In genomic region chr21:31115249-31115648, GRCh38 we compare ENCODE assay signal across 20 cellular contexts.
DNase-seq lines count a peak whose midpoint lies in the region; ATAC-seq and TF ChIP-seq lines count a peak whose summit lies in the region.
"Had no signal": no experiment of that assay in that cellular context is flagged by ENCODE, and none has a peak within 500 bp of the region (broad histone marks: within the 10 kb centered on the region; RNA-seq: fewer than 3 reads in every experiment).

No MANE protein-coding gene starts in this region.

- peak overlapping the region; percentile 21 to 86 (median 75) for H3K27ac Mint-ChIP-seq in CD4-positive, CD25-positive, alpha-beta regulatory T cell
- H3K27ac Mint-ChIP-seq in activated T-helper 1 cell treated with anti-CD3 and anti-CD28 coated beads, Interleukin-12 subunit alpha, Interleukin-12 subunit beta, Interleukin-2, Interleukin-4 antibody, amounts not matched to agents 30 ng/mL and 10 ng/mL and 1 ng/mL, durations not matched to agents 14 hours and 24 hours and 36 hours, result peak overlapping the region; percentile 68
- peak overlapping the region; percentile 41 for H3K27ac Mint-ChIP-seq in progenitor cell of endocrine pancreas

- H3K36me3 Mint-ChIP-seq in CD4-positive, CD25-positive, alpha-beta regulatory T cell, result peaks cover 19% of the 10 kb centered on the region
- peaks cover 39% of the 10 kb centered on the region for H3K36me3 Mint-ChIP-seq in activated T-helper 1 cell treated with anti-CD3 and anti-CD28 coated beads, Interleukin-12 subunit alpha, Interleukin-12 subunit beta, Interleukin-2, Interleukin-4 antibody, amounts not matched to agents 30 ng/mL and 10 ng/mL and 1 ng/mL, durations not matched to agents 14 hours and 24 hours and 36 hours (ENCODE audit: low read depth)
- peaks cover 9% of the 10 kb centered on the region for H3K36me3 Mint-ChIP-seq in progenitor cell of endocrine pancreas (ENCODE audit: insufficient read depth)

- H3K4me1 Mint-ChIP-seq in CD4-positive, CD25-positive, alpha-beta regulatory T cell, result peaks cover 0 to 27% (median 16%) of the 10 kb centered on the region in 4 donors
- peaks cover 25% of the 10 kb centered on the region for H3K4me1 Mint-ChIP-seq in activated T-helper 1 cell treated with anti-CD3 and anti-CD28 coated beads, Interleukin-12 subunit alpha, Interleukin-12 subunit beta, Interleukin-2, Interleukin-4 antibody, amounts not matched to agents 30 ng/mL and 10 ng/mL and 1 ng/mL, durations not matched to agents 14 hours and 24 hours and 36 hours (ENCODE audit: low read depth)
- no peaks in the 10 kb centered on the region for H3K4me1 Mint-ChIP-seq in progenitor cell of endocrine pancreas (ENCODE audit: low read depth)

- H3K4me3 Mint-ChIP-seq in CD4-positive, CD25-positive, alpha-beta regulatory T cell, result peak overlapping the region in 2 of 4 donors; percentile 29 to 66
- H3K4me3 Mint-ChIP-seq in activated T-helper 1 cell treated with anti-CD3 and anti-CD28 coated beads, Interleukin-12 subunit alpha, Interleukin-12 subunit beta, Interleukin-2, Interleukin-4 antibody, amounts not matched to agents 30 ng/mL and 10 ng/mL and 1 ng/mL, durations not matched to agents 14 hours and 24 hours and 36 hours, result no peak overlapping the region
- no peak overlapping the region for H3K4me3 Mint-ChIP-seq in progenitor cell of endocrine pancreas (ENCODE audit: low read depth)

- no peak overlapping the region for H3K4me3 ChIP-seq in CD4-positive, CD25-positive, alpha-beta regulatory T cell (ENCODE audit: low read depth, low read length)
- H3K4me3 ChIP-seq: MG63 had no signal

- H3K9me3 ChIP-seq in CD4-positive, CD25-positive, alpha-beta regulatory T cell (ENCODE audit: control insufficient read depth in 2 of 2, low read length in 2 of 2), result no peaks in the 10 kb centered on the region
- H3K9me3 ChIP-seq: MG63 had no signal

- TF ChIP-seq CTCF in progenitor cell of endocrine pancreas (IDR thresholded peaks at IDR 0.05; ENCODE audit: unreplicated experiment), result no peak

- DNase-seq in CD4-positive, CD25-positive, alpha-beta regulatory T cell, result no peak
- no peak for DNase-seq in activated T-helper 1 cell treated with anti-CD3 and anti-CD28 coated beads, Interleukin-12 subunit alpha, Interleukin-12 subunit beta, Interleukin-2, Interleukin-4 antibody, amounts not matched to agents 30 ng/mL and 10 ng/mL and 1 ng/mL, durations not matched to agents 14 hours and 24 hours and 36 hours (ENCODE audit: low spot score)
- DNase-seq in head of caudate nucleus (peak in 25 of 42 donors; percentile 23 to 84 (median 55)), progenitor cell of endocrine pancreas (ENCODE audit: low spot score, unreplicated experiment) (no peak), C1 segment of cervical spinal cord (lab: John Stamatoyannopoulos, UW) (no peak), DMS79 (lab: John Stamatoyannopoulos, UW) (no peak)
- DNase-seq: GDM1, H7, Kasumi-1, MG63, NCI-H1048, NCI-H1417 treated with DMSO at 0.1 percent for 48 hours, NCI-H187, NCI-H446, NCI-H526 treated with DMSO at 0.1 percent for 48 hours, OCI-M1, Right ventricle myocardium superior had no signal

- peaks cover 25% of the 10 kb centered on the region for H3K36me3 ChIP-seq in CD4-positive, CD25-positive, alpha-beta regulatory T cell (ENCODE audit: control insufficient read depth, insufficient read depth, low read length)
- H3K36me3 ChIP-seq: MG63 had no signal

- ATAC-seq in CD4-positive, CD25-positive, alpha-beta regulatory T cell (ENCODE audit: low read depth in 2 of 2), result no peak
- no peak for ATAC-seq in GM18519 (IDR thresholded peaks at IDR 0.05; ENCODE audit: low FRiP score, unreplicated experiment)
- no peak for ATAC-seq in HG03432 (IDR thresholded peaks at IDR 0.05; ENCODE audit: unreplicated experiment)

- no peaks in the 10 kb centered on the region for H3K27me3 Mint-ChIP-seq in CD4-positive, CD25-positive, alpha-beta regulatory T cell
- H3K27me3 Mint-ChIP-seq in activated T-helper 1 cell treated with anti-CD3 and anti-CD28 coated beads, Interleukin-12 subunit alpha, Interleukin-12 subunit beta, Interleukin-2, Interleukin-4 antibody, amounts not matched to agents 30 ng/mL and 10 ng/mL and 1 ng/mL, durations not matched to agents 14 hours and 24 hours and 36 hours (ENCODE audit: insufficient read depth), result no peaks in the 10 kb centered on the region
- no peaks in the 10 kb centered on the region for H3K27me3 Mint-ChIP-seq in progenitor cell of endocrine pancreas

- H3K9me3 Mint-ChIP-seq in CD4-positive, CD25-positive, alpha-beta regulatory T cell, result no peaks in the 10 kb centered on the region
- H3K9me3 Mint-ChIP-seq in activated T-helper 1 cell treated with anti-CD3 and anti-CD28 coated beads, Interleukin-12 subunit alpha, Interleukin-12 subunit beta, Interleukin-2, Interleukin-4 antibody, amounts not matched to agents 30 ng/mL and 10 ng/mL and 1 ng/mL, durations not matched to agents 14 hours and 24 hours and 36 hours, result no peaks in the 10 kb centered on the region
- no peaks in the 10 kb centered on the region for H3K9me3 Mint-ChIP-seq in progenitor cell of endocrine pancreas (ENCODE audit: low read depth)

- intact Hi-C loops in activated T-helper 1 cell treated with anti-CD3 and anti-CD28 coated beads, Interleukin-12 subunit alpha, Interleukin-12 subunit beta, Interleukin-2, Interleukin-4 antibody, amounts not matched to agents 30 ng/mL and 10 ng/mL and 1 ng/mL, durations not matched to agents 14 hours and 24 hours and 36 hours (cut with micrococcal nuclease), result no loop called here
- intact Hi-C loops in head of caudate nucleus (cut with DNase I), result no loop called here

- H3K27me3 ChIP-seq in CD4-positive, CD25-positive, alpha-beta regulatory T cell (ENCODE audit: control insufficient read depth, insufficient read depth, low read length), result no peaks in the 10 kb centered on the region
- H3K27me3 ChIP-seq: MG63 had no signal

- peaks cover 7% of the 10 kb centered on the region for H3K4me1 ChIP-seq in CD4-positive, CD25-positive, alpha-beta regulatory T cell (ENCODE audit: control insufficient read depth, insufficient read depth, low read length, poor library complexity, severe bottlenecking)

- no peak overlapping the region for H3K27ac ChIP-seq in CD4-positive, CD25-positive, alpha-beta regulatory T cell (ENCODE audit: insufficient read depth, low read length, poor library complexity, severe bottlenecking)
- H3K27ac ChIP-seq: C4-2B had no signal

Comparison
In these comparisons a context has a peak if more than half of its experiments do, and no peak if none do; other contexts are left out.
1. DNase-seq: peak in head of caudate nucleus (25 of 42); none in CD4-positive, CD25-positive, alpha-beta regulatory T cell (0 of 3), activated T-helper 1 cell treated with anti-CD3 and anti-CD28 coated beads, Interleukin-12 subunit alpha, Interleukin-12 subunit beta, Interleukin-2, Interleukin-4 antibody, amounts not matched to agents 30 ng/mL and 10 ng/mL and 1 ng/mL, durations not matched to agents 14 hours and 24 hours and 36 hours (single experiment), progenitor cell of endocrine pancreas (single experiment), C1 segment of cervical spinal cord (0 of 14) and DMS79 (single experiment).
2. Peak in every context shown above with its lines, with median percentiles within 50 percentile points of each other: H3K27ac Mint-ChIP-seq.